ENCODE assay signal across 2 cellular contexts in genomic region chr4:174224550-174224949, GRCh38.
TF ChIP-seq lines count a peak whose summit lies in the region.

No MANE protein-coding gene starts in this region.

TF ChIP-seq in HepG2, 621 proteins besides CTCF, POLR2A, EP300 and RAD21:
- no peak for TF ChIP-seq JUND (CRISPR knock-in tag; IDR thresholded peaks at IDR 0.05)
- TF ChIP-seq ZNF121 (CRISPR knock-in tag; IDR thresholded peaks at IDR 0.05), result no peak
- TF ChIP-seq TMF1 (CRISPR knock-in tag; IDR thresholded peaks at IDR 0.05; ENCODE audit: low read depth), result no peak
- peak; percentile 96 for TF ChIP-seq HNRNPK (IDR thresholded peaks at IDR 0.05; ENCODE audit: low read depth, low read length, poor library complexity, severe bottlenecking)
- TF ChIP-seq GATAD1 (CRISPR knock-in tag; IDR thresholded peaks at IDR 0.05), result no peak
- TF ChIP-seq HDAC1 (CRISPR knock-in tag; IDR thresholded peaks at IDR 0.05), result no peak
- TF ChIP-seq ARNT (IDR thresholded peaks at IDR 0.05), result no peak
- no peak for TF ChIP-seq ZNF263 (CRISPR knock-in tag; IDR thresholded peaks at IDR 0.05)
- no peak for TF ChIP-seq KDM5A (IDR thresholded peaks at IDR 0.05; ENCODE audit: borderline replicate concordance, low read length)
- TF ChIP-seq PCBP2 (optimal IDR thresholded peaks at IDR 0.05; ENCODE audit: low read depth, low read length, poor library complexity, severe bottlenecking), result peak; percentile 69
- 0 out of 2 replicates have a peak, but pooled peaks have one; percentile 89 for TF ChIP-seq PCBP1 (IDR thresholded peaks at IDR 0.05; ENCODE audit: borderline replicate concordance, low read depth, low read length)
- no peak for TF ChIP-seq ZNF382 (CRISPR knock-in tag; IDR thresholded peaks at IDR 0.05; ENCODE audit: borderline replicate concordance)
- no peak for TF ChIP-seq HNF1A (IDR thresholded peaks at IDR 0.05; ENCODE audit: low read depth)
- TF ChIP-seq HNF1A (CRISPR knock-in tag; IDR thresholded peaks at IDR 0.05; ENCODE audit: borderline replicate concordance), result no peak
- no peak for TF ChIP-seq ZNF605 (CRISPR knock-in tag; IDR thresholded peaks at IDR 0.05)

TF ChIP-seq in K562, 482 proteins besides CTCF, POLR2A, EP300 and RAD21:
- TF ChIP-seq HIVEP1 (CRISPR knock-in tag; IDR thresholded peaks at IDR 0.05) (no peak), HNRNPK (IDR thresholded peaks at IDR 0.05; ENCODE audit: low read depth, low read length, poor library complexity, severe bottlenecking) (peak; percentile 88), ZNF24 (IDR thresholded peaks at IDR 0.05) (no peak), HEY1 (CRISPR knock-in tag; IDR thresholded peaks at IDR 0.05; ENCODE audit: borderline replicate concordance) (no peak), MBD1 (CRISPR knock-in tag; IDR thresholded peaks at IDR 0.05) (no peak), TARDBP (IDR thresholded peaks at IDR 0.05) (no peak), PCBP1 (IDR thresholded peaks at IDR 0.05; ENCODE audit: low read depth, low read length, poor library complexity, severe bottlenecking) (peak; percentile 97), TCF7 (IDR thresholded peaks at IDR 0.05; ENCODE audit: borderline replicate concordance) (no peak), ZNF354B (CRISPR knock-in tag; IDR thresholded peaks at IDR 0.05) (no peak), IFI16 (CRISPR knock-in tag; IDR thresholded peaks at IDR 0.05) (no peak)
